ENCODE assay signal across 8 cellular contexts in the genomic region with DNA sequence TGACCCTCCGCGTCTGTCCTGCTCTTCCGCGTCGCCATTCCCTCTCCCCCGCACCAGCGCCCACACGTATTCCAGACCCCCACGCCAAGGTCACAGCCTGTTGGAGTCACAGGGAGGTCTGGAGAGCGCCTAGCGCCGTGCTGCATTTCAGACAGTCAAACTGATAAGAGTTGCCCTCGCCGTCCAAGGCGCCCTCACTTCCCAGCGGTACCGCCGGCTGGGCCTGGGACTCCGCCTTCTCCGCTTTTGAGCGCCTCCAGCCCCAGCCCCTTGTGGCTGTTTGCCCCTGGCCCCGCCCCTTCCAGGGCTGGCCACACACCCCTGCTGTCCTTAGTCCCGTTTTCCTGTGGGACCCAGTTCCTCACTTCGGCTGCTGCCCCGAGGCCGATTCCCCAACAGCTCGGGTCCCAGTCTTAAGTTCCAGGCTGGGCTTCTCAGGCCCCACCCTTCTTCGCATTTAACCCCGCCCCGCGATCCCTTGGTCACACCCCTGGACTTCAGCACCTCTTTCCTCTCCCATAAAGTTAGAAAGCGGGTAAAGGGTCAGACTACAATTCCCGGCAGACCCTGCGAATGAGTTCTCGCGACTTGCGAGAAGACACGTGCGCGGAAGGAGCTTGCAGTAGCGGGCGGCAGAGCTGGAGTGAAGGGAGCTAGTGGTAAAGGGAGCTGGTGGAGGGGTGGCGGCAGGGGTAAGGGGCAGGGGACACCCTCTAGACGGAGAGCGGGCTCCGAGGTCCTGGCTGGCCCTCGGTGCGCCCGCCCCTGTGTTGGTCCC. TPM values are rescaled to one million over a fixed set of nuclear protein-coding genes. Genes with fewer than 3 reads are reported as not detected.
DNase-seq lines count a peak whose midpoint lies in the region; ATAC-seq, FAIRE-seq and TF ChIP-seq lines count a peak whose summit lies in the region.

Gene GMPPA, plus strand, starts transcription at position 612 of the 778 bp plus-strand sequence. CDS start 1,085 bp downstream, outside the sequence.

- peak within 1 kb of the TSS; percentile 85 to 96 (median 92) for H3K27ac Mint-ChIP-seq in naive thymus-derived CD8-positive, alpha-beta T cell

- no peaks in the 10 kb centered on the region for H4K20me1 ChIP-seq in Loucy (ENCODE audit: insufficient read depth, low read length, poor library complexity, severe bottlenecking)

- no peaks in the 10 kb centered on the region for H3K9me2 ChIP-seq in Loucy (replicated peaks; ENCODE audit: low read depth, low read length)

- H3K27me3 Mint-ChIP-seq in naive thymus-derived CD8-positive, alpha-beta T cell: peaks cover 12 to 53% (median 32%) of the 10 kb centered on the region in 5 donors

- peak within 1 kb of the TSS; percentile 93 for H3K9ac ChIP-seq in Loucy (ENCODE audit: low read depth, low read length, poor library complexity, severe bottlenecking)

- peak within 1 kb of the TSS; percentile 89 to 100 (median 95) for H3K4me3 Mint-ChIP-seq in naive thymus-derived CD8-positive, alpha-beta T cell

- no peaks in the 10 kb centered on the region for H3K9me3 Mint-ChIP-seq in naive thymus-derived CD8-positive, alpha-beta T cell

- peaks cover 24% of the 10 kb centered on the region for H3K4me1 ChIP-seq in Loucy (ENCODE audit: insufficient read depth, low read length, poor library complexity, severe bottlenecking)

- peaks cover 30 to 47% (median 33%) of the 10 kb centered on the region in 4 donors for H3K4me1 Mint-ChIP-seq in naive thymus-derived CD8-positive, alpha-beta T cell

- peaks cover 10% of the 10 kb centered on the region; the same call in 1 of the 2 replicates for H3K79me2 ChIP-seq in Loucy (ENCODE audit: insufficient read depth, low read length)

- TF ChIP-seq CTCF in Loucy (conservative IDR thresholded peaks at IDR 0.05; ENCODE audit: low read length) (no peak), fibroblast of mammary gland (conservative IDR thresholded peaks at IDR 0.05; ENCODE audit: control insufficient read depth, insufficient read depth, low read depth, low read length) (no peak)

- H3F3A ChIP-seq in Loucy (ENCODE audit: low read depth): no peaks in the 10 kb centered on the region

- peak; percentile 78 for FAIRE-seq in H54 (lab: Jason Lieb, UNC)

- peak; percentile 92 to 95 for ATAC-seq in naive thymus-derived CD8-positive, alpha-beta T cell

- peak; percentile 100 for DNase-seq in EL
- peak; percentile 99 for DNase-seq in H54 (ENCODE audit: insufficient read length, low spot score)
- DNase-seq in activated T-helper 9 cell treated with anti-CD3 and anti-CD28 coated beads, Interleukin-2, amount 50 U/mL, for 16 hours (ENCODE audit: low read depth): peak; percentile 86
- DNase-seq in fibroblast of mammary gland (ENCODE audit: low read depth): peak; percentile 98
- DNase-seq in naive thymus-derived CD8-positive, alpha-beta T cell: peak; percentile 75 to 96 (median 90)
- DNase-seq in stimulated activated naive CD4-positive, alpha-beta T cell (lab: John Stamatoyannopoulos, UW): peak; percentile 78 to 91 (median 88)

- no peaks in the 10 kb centered on the region for H3K9me3 ChIP-seq in Loucy (ENCODE audit: insufficient read depth, low read depth, low read length)

- POLR2A ChIA-PET in naive thymus-derived CD8-positive, alpha-beta T cell (lab: Charles Lee): interaction anchor here (0.9 to 1.3 kb wide), 6 partner anchors 54 to 111 kb away, joined by 3 to 6 read pairs (median 4); partner anchors contain the start of gene DNPEP

- H3K4me3 ChIP-seq in Loucy (ENCODE audit: low read length, poor library complexity, severe bottlenecking) (peak within 1 kb of the TSS; percentile 93), fibroblast of mammary gland (ENCODE audit: control insufficient read depth, low read depth, low read length) (peak within 1 kb of the TSS; percentile 71)

- peaks cover 0 to 17% (median 9%) of the 10 kb centered on the region in 3 donors for H3K36me3 Mint-ChIP-seq in naive thymus-derived CD8-positive, alpha-beta T cell

- no peaks in the 10 kb centered on the region for H3K36me3 ChIP-seq in Loucy (ENCODE audit: insufficient read depth, low read length)

- peak; percentile 84 for TF ChIP-seq POLR2A in H54 (IDR thresholded peaks at IDR 0.05; ENCODE audit: low read depth, low read length)
- peak; percentile 90 for TF ChIP-seq POLR2A in Raji (IDR thresholded peaks at IDR 0.05; ENCODE audit: insufficient read depth, low read depth, low read length)

- no peaks in the 10 kb centered on the region for H3K27me3 ChIP-seq in Loucy (ENCODE audit: insufficient read depth, low read length, poor library complexity, severe bottlenecking)

- H3K4me2 ChIP-seq in Loucy (ENCODE audit: low read depth, low read length, poor library complexity, severe bottlenecking): peak within 1 kb of the TSS; percentile 86

- H2AFZ ChIP-seq in Loucy (ENCODE audit: low read length): peak within 1 kb of the TSS; percentile 95

RNA-seq across cellular contexts. Expression of gene GMPPA, which starts in this region (rescaled TPM):
- total RNA-seq in naive thymus-derived CD8-positive, alpha-beta T cell: 10 to 100 TPM; 22.5 to 26.9 TPM
- 10 to 100 TPM; 12.1 to 22.0 (median 17.0) TPM for polyA plus RNA-seq in naive thymus-derived CD8-positive, alpha-beta T cell

Comparison
In these comparisons a context has a peak if more than half of its experiments do, and no peak if none do; other contexts are left out.
1. Peak in every context shown above with its lines: DNase-seq, ATAC-seq and H3K4me3 ChIP-seq.